8 cellular contexts compared by ENCODE assay signal in the genomic region with DNA sequence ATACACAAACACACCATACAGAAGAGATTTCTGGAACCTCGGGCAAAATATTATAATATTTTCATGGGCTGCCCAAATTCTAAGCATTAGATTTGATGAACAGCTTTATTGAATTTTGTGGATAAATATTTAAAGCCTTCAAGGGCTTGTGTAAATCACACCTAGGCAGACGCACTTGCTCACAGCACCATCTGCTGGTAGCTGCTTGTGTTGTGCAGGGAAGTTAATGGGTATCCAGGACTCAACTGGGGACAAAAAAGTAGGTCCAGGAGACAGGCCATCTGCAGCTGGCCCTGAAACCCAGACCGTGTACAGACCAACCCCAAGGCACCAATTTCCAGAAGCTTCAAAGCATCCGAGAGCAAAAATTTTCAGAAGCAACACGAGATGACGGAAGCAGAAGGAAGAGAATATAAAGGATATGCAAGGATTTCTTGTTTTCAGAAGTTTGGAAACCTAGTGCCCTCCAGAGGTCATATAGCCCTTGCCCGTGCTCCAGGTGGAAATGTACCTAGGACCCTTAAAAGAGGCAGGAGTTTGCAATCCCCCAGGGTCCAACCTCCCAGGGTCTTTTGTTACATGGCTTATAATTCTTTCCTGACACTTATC.
DNase-seq lines count a peak whose midpoint lies in the region; ATAC-seq and TF ChIP-seq lines count a peak whose summit lies in the region.

No MANE protein-coding gene starts in this region.

- CTCF ChIA-PET in T-cell (lab: Charles Lee): interaction anchor here in 1 of 2 donors (0.6 kb wide), 1 partner anchor 1215 kb away, joined by 4 read pairs; no protein-coding TSS in a partner anchor

- no peaks in the 10 kb centered on the region for H3K9me3 ChIP-seq in WERI-Rb-1 (ENCODE audit: severe bottlenecking)
- no peaks in the 10 kb centered on the region for H3K9me3 ChIP-seq in parathyroid adenoma (ENCODE audit: control insufficient read depth, low read length)

- H3K4me3 Mint-ChIP-seq in activated CD4-positive, alpha-beta T cell treated with anti-CD3 and anti-CD28 coated beads, Interleukin-2, amount 10 ng/mL, durations not matched to agents 24 days and 14 days: no peak overlapping the region
- H3K4me3 Mint-ChIP-seq in HFFc6 (no peak overlapping the region), T-cell (no peak overlapping the region)

- no peak overlapping the region for H3K4me2 ChIP-seq in parathyroid adenoma (ENCODE audit: low read length)

- H3K9ac ChIP-seq in parathyroid adenoma: no peak overlapping the region

- ATAC-seq in foreskin keratinocyte (peak; percentile 85), T-cell (replicated peaks in 1 of 4) (no peak)

- TF ChIP-seq CTCF in HFFc6 (IDR thresholded peaks at IDR 0.05): peak; percentile 83
- peak; percentile 85 for TF ChIP-seq CTCF in WERI-Rb-1 (IDR thresholded peaks at IDR 0.05; ENCODE audit: low read depth, low read length)
- TF ChIP-seq CTCF in foreskin keratinocyte (conservative IDR thresholded peaks at IDR 0.05): peak; percentile 86
- TF ChIP-seq CTCF in parathyroid adenoma (IDR thresholded peaks at IDR 0.05): peak; percentile 61

- H3K4me1 ChIP-seq in foreskin keratinocyte (no peaks in the 10 kb centered on the region), parathyroid adenoma (no peaks in the 10 kb centered on the region)

- H3K27ac Mint-ChIP-seq in activated CD4-positive, alpha-beta T cell treated with anti-CD3 and anti-CD28 coated beads, Interleukin-2, amount 10 ng/mL, durations not matched to agents 24 days and 14 days: no peak overlapping the region
- H3K27ac Mint-ChIP-seq in HFFc6: no peak overlapping the region
- no peak overlapping the region for H3K27ac Mint-ChIP-seq in T-cell

- POLR2A ChIA-PET in T-cell (lab: Charles Lee): no interaction called here

- H3K36me3 Mint-ChIP-seq in activated CD4-positive, alpha-beta T cell treated with anti-CD3 and anti-CD28 coated beads, Interleukin-2, amount 10 ng/mL, durations not matched to agents 24 days and 14 days (ENCODE audit: low read depth): no peaks in the 10 kb centered on the region
- no peaks in the 10 kb centered on the region for H3K36me3 Mint-ChIP-seq in HFFc6 (ENCODE audit: low read depth)
- H3K36me3 Mint-ChIP-seq in T-cell: no peaks in the 10 kb centered on the region

- H3K4me1 Mint-ChIP-seq in activated CD4-positive, alpha-beta T cell treated with anti-CD3 and anti-CD28 coated beads, Interleukin-2, amount 10 ng/mL, durations not matched to agents 24 days and 14 days: no peaks in the 10 kb centered on the region
- H3K4me1 Mint-ChIP-seq in HFFc6 (ENCODE audit: low read depth): no peaks in the 10 kb centered on the region
- H3K4me1 Mint-ChIP-seq in T-cell: no peaks in the 10 kb centered on the region

- intact Hi-C loops in activated CD4-positive, alpha-beta T cell treated with anti-CD3 and anti-CD28 coated beads, Interleukin-2, amount 10 ng/mL, durations not matched to agents 24 days and 14 days (cut with micrococcal nuclease): no loop called here

- peak; percentile 68 for DNase-seq in activated CD4-positive, alpha-beta T cell treated with anti-CD3 and anti-CD28 coated beads, Interleukin-2, amount 10 ng/mL, durations not matched to agents 24 days and 14 days
- DNase-seq in activated CD4-positive, alpha-beta T cell treated with anti-CD3 and anti-CD28 coated beads, Interleukin-2, amount 50 U/mL, for 4 hours: no peak
- DNase-seq in HFFc6 (peak; percentile 16), NCI-H1694 (lab: John Stamatoyannopoulos, UW) (peak; percentile 61), WERI-Rb-1 (peak; percentile 78), foreskin keratinocyte (peak; percentile 13 to 49), T-cell (no peak)

- H3K36me3 ChIP-seq in WERI-Rb-1 (no peaks in the 10 kb centered on the region), parathyroid adenoma (ENCODE audit: control insufficient read depth, insufficient read depth, low read length) (no peaks in the 10 kb centered on the region)

- no peaks in the 10 kb centered on the region for H3K9me3 Mint-ChIP-seq in activated CD4-positive, alpha-beta T cell treated with anti-CD3 and anti-CD28 coated beads, Interleukin-2, amount 10 ng/mL, durations not matched to agents 24 days and 14 days
- no peaks in the 10 kb centered on the region for H3K9me3 Mint-ChIP-seq in HFFc6
- H3K9me3 Mint-ChIP-seq in T-cell: peaks cover 0 to 4% (median 0%) of the 10 kb centered on the region in 3 donors

- H3K27me3 Mint-ChIP-seq in activated CD4-positive, alpha-beta T cell treated with anti-CD3 and anti-CD28 coated beads, Interleukin-2, amount 10 ng/mL, durations not matched to agents 24 days and 14 days: no peaks in the 10 kb centered on the region
- H3K27me3 Mint-ChIP-seq in HFFc6 (ENCODE audit: insufficient read depth) (peaks cover 2% of the 10 kb centered on the region; the same call in 1 of the 2 replicates), T-cell (peaks cover 3 to 4% of the 10 kb centered on the region in 2 donors)

- H3K79me2 ChIP-seq in parathyroid adenoma: no peaks in the 10 kb centered on the region

- H3K27ac ChIP-seq in WERI-Rb-1 (no peak overlapping the region), foreskin keratinocyte (no peak overlapping the region), parathyroid adenoma (no peak overlapping the region)

- no peak overlapping the region for H3K4me3 ChIP-seq in WERI-Rb-1 (ENCODE audit: low read depth, low read length)
- no peak overlapping the region for H3K4me3 ChIP-seq in parathyroid adenoma (ENCODE audit: low read depth, low read length)

- H2AFZ ChIP-seq in parathyroid adenoma: no peak overlapping the region

- H3K27me3 ChIP-seq in WERI-Rb-1 (ENCODE audit: insufficient read depth, low read depth, severe bottlenecking) (no peaks in the 10 kb centered on the region), foreskin keratinocyte (no peaks in the 10 kb centered on the region), parathyroid adenoma (ENCODE audit: control insufficient read depth, insufficient read depth, low read length) (no peaks in the 10 kb centered on the region)

Comparison
In these comparisons a context has a peak if more than half of its experiments do, and no peak if none do; other contexts are left out.
1. DNase-seq: peak in activated CD4-positive, alpha-beta T cell treated with anti-CD3 and anti-CD28 coated beads, Interleukin-2, amount 10 ng/mL, durations not matched to agents 24 days and 14 days (single experiment), HFFc6 (single experiment), NCI-H1694 (single experiment), WERI-Rb-1 (single experiment) and foreskin keratinocyte (2 of 2); none in activated CD4-positive, alpha-beta T cell treated with anti-CD3 and anti-CD28 coated beads, Interleukin-2, amount 50 U/mL, for 4 hours (0 of 2) and T-cell (0 of 34).
2. Peak in every context shown above with its lines, with median percentiles within 50 percentile points of each other: CTCF ChIP-seq.